In the genomic region with DNA sequence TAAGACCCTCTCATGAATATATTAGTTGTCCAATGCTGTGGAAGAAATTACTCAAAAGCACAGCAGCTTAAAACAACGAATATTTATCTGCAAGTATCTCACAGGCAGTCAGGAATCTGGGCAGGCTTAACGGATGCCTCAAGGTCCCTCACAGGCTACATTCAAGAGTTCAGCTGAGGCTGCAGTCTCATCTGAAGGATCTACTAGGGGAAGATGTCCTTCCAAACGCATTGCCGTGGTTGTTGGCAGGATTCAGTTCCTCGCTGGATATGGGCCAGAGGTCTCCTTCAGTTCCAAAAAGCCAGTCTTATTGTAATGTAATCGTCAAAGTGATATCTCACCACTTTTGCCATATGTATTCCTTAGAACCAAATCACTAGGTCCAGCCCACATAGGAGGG, we compare ENCODE assay signal across 19 cellular contexts.
"Had no signal": no experiment of that assay in that cellular context is flagged by ENCODE, and none has a peak within 500 bp of the region (broad histone marks: within the 10 kb centered on the region; RNA-seq: fewer than 3 reads in every experiment).

No MANE protein-coding gene starts in this region.

- H3K36me3 ChIP-seq: gastrocnemius medialis, transverse colon had no signal

- H3K4me3 ChIP-seq: body of pancreas, gastrocnemius medialis, smooth muscle cell, transverse colon had no signal

- H3K9me3 ChIP-seq: body of pancreas, gastrocnemius medialis, transverse colon had no signal

- H3K4me1 ChIP-seq: body of pancreas, transverse colon had no signal

- DNase-seq: activated B cell treated with CpG ODN at 0.5 μM for 24 hours; activated CD4-positive, alpha-beta T cell treated with anti-CD3 and anti-CD28 coated beads for 48 hours; activated CD8-positive, alpha-beta T cell treated with anti-CD3 and anti-CD28 coated beads for 36 hours; activated effector memory CD4-positive, alpha-beta T cell treated with anti-CD3 and anti-CD28 coated beads, Interleukin-2, amount 50 U/mL, for 16 hours; activated T-cell treated with anti-CD3 and anti-CD28 coated beads, Interleukin-2, amount 50 U/mL, for 48 hours; amygdala; body of pancreas; cortex of kidney; effector CD8-positive, alpha-beta T cell; gastrocnemius medialis; nephron progenitor cell; occipital lobe; right cardiac atrium; stimulated activated CD4-positive, alpha-beta T cell treated with anti-CD3 and anti-CD28 coated beads, Interleukin-4, amount 100 ng/mL, for 4 hours; stimulated activated CD8-positive, alpha-beta memory T cell treated with anti-CD3 and anti-CD28 coated beads, Interleukin-4, amount 100 ng/mL, for 48 hours; stimulated activated naive CD4-positive, alpha-beta T cell treated with Interleukin-2 at 50 U/mL for 16 hours; SW 1271; transverse colon had no signal

- H3K27me3 ChIP-seq: body of pancreas, gastrocnemius medialis, transverse colon had no signal

- H3K27ac ChIP-seq: body of pancreas, transverse colon had no signal

- ATAC-seq: activated CD8-positive, alpha-beta T cell treated with anti-CD3 and anti-CD28 coated beads for 36 hours; body of pancreas; gastrocnemius medialis had no signal
